Comparison of ENCODE assay signal across 22 cellular contexts in the genomic region with DNA sequence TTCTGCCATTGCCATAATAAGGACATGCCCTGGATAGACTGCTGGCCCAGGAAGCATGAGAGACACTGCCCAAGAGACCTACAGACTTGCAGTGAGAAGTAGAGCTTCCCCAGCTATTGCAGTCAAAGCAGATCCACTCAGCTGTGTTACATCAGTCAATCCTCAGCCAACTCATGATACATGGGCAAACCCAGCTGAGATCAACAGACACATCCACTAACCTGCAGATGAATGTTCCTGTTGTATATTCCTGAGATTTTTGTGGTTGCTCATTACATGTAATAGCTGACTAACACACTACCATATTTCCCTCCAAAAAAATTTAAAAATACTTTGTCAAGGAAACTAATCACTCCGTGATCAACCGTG.
DNase-seq lines count a peak whose midpoint lies in the region; ATAC-seq and TF ChIP-seq lines count a peak whose summit lies in the region.
"Had no signal": no experiment of that assay in that cellular context is flagged by ENCODE, and none has a peak within 500 bp of the region (broad histone marks: within the 10 kb centered on the region; RNA-seq: fewer than 3 reads in every experiment).

No MANE protein-coding gene starts in this region.

- peak; percentile 25 for ATAC-seq in left lung
- no peak for ATAC-seq in HG03342 (IDR thresholded peaks at IDR 0.05; ENCODE audit: unreplicated experiment)
- ATAC-seq in HG02970 (IDR thresholded peaks at IDR 0.05; ENCODE audit: low FRiP score, unreplicated experiment): no peak
- ATAC-seq: K562, left ventricle myocardium superior, sciatic nerve had no signal

- WGBS in spleen, 5 donors: 73 to 88% (median 77%) methylated on average over 2 of the region's 2 CpGs

- no peak overlapping the region for H3K27ac ChIP-seq in left lung
- no peak overlapping the region for H3K27ac ChIP-seq in spleen

- H3K36me3 ChIP-seq in MG63: no peaks in the 10 kb centered on the region
- no peaks in the 10 kb centered on the region for H3K36me3 ChIP-seq in left lung
- no peaks in the 10 kb centered on the region for H3K36me3 ChIP-seq in spleen

- intact Hi-C loops in left lung (cut with DNase I) (no loop called here), spleen (cut with DNase I; ENCODE audit: low total_unique reads) (no loop called here)

- H3K4me1 ChIP-seq in left lung (no peaks in the 10 kb centered on the region), spleen (no peaks in the 10 kb centered on the region)

- DNase-seq in AG20443 (ENCODE audit: low spot score) (peak; percentile 65), MG63 (peak; percentile 49), choroid plexus epithelial cell (ENCODE audit: low read depth) (peak; percentile 82), left lung (no peak), spleen (no peak), NOMO-1 treated with dmso at 0.1 percent for 144 hours (lab: John Stamatoyannopoulos, UW; ENCODE audit: unreplicated experiment) (no peak)
- DNase-seq: activated CD4-positive, alpha-beta memory T cell treated with anti-CD3 and anti-CD28 coated beads for 36 hours; activated naive CD8-positive, alpha-beta T cell treated with anti-CD3 and anti-CD28 coated beads for 36 hours; activated T-cell treated with anti-CD3 and anti-CD28 coated beads, Interleukin-2, amount 50 U/mL, for 48 hours; effector CD4-positive, alpha-beta T cell; foreskin melanocyte; GDM1; left ventricle myocardium superior; NCI-H1048; NCI-H2107; NCI-H526 treated with DMSO at 0.1 percent for 48 hours; occipital lobe; stimulated activated CD4-positive, alpha-beta T cell treated with anti-CD3 and anti-CD28 coated beads, Interleukin-2, amount 100 ng/mL, for 24 hours had no signal

- H3K27me3 ChIP-seq in MG63 (no peaks in the 10 kb centered on the region), left lung (no peaks in the 10 kb centered on the region), spleen (replicated peaks in 1 of 7) (no peaks in the 10 kb centered on the region)

- TF ChIP-seq POLR2A in spleen (IDR thresholded peaks at IDR 0.05): no peak

- H3K9me3 ChIP-seq in MG63 (no peaks in the 10 kb centered on the region), left lung (no peaks in the 10 kb centered on the region), spleen (no peaks in the 10 kb centered on the region)

- H3K4me3 ChIP-seq in MG63 (no peak overlapping the region), choroid plexus epithelial cell (ENCODE audit: low read depth, low read length) (no peak overlapping the region), left lung (no peak overlapping the region), spleen (no peak overlapping the region)
- H3K4me3 ChIP-seq: K562 had no signal

- no peak for TF ChIP-seq CTCF in choroid plexus epithelial cell (conservative IDR thresholded peaks at IDR 0.05; ENCODE audit: low read depth, low read length)
- TF ChIP-seq CTCF in left lung (IDR thresholded peaks at IDR 0.05): no peak
- TF ChIP-seq CTCF in spleen (IDR thresholded peaks at IDR 0.05 in 8 of 11, conservative IDR thresholded peaks at IDR 0.05 in 3 of 11): no peak

Comparison
In these comparisons a context has a peak if more than half of its experiments do, and no peak if none do; other contexts are left out.
1. DNase-seq: peak in AG20443 (single experiment), MG63 (single experiment) and choroid plexus epithelial cell (single experiment); none in left lung (0 of 2), spleen (single experiment) and NOMO-1 treated with dmso at 0.1 percent for 144 hours (single experiment).